16 cellular contexts compared by ENCODE assay signal in genomic region chr16:9002042-9002441, GRCh38. TPM values are rescaled to one million over a fixed set of nuclear protein-coding genes. Genes with fewer than 3 reads are reported as not detected.
DNase-seq lines count a peak whose midpoint lies in the region; ATAC-seq and TF ChIP-seq lines count a peak whose summit lies in the region.
"Had no signal": no experiment of that assay in that cellular context is flagged by ENCODE, and none has a peak within 500 bp of the region (broad histone marks: within the 10 kb centered on the region; RNA-seq: fewer than 3 reads in every experiment).

No MANE protein-coding gene starts in this region.

- TF ChIP-seq CTCF in nephron progenitor cell (IDR thresholded peaks at IDR 0.05) (no peak), osteocyte (IDR thresholded peaks at IDR 0.05) (no peak)

- H3K36me3 Mint-ChIP-seq in activated CD4-positive, alpha-beta T cell treated with anti-CD3 and anti-CD28 coated beads, Interleukin-2, amount 10 ng/mL, durations not matched to agents 24 days and 14 days (ENCODE audit: low read depth), result no peaks in the 10 kb centered on the region
- H3K36me3 Mint-ChIP-seq in activated CD4-positive, alpha-beta T cell treated with anti-CD3 and anti-CD28 coated beads, Interleukin-2, amount 10 ng/mL, durations not matched to agents 7 days and 5 days (ENCODE audit: low read depth), result no peaks in the 10 kb centered on the region
- no peaks in the 10 kb centered on the region for H3K36me3 Mint-ChIP-seq in activated CD4-positive, alpha-beta memory T cell treated with anti-CD3 and anti-CD28 coated beads, Interleukin-2, amount 10 ng/mL, durations not matched to agents 7 days and 5 days (ENCODE audit: low read depth)
- H3K36me3 Mint-ChIP-seq in nephron progenitor cell (ENCODE audit: low read depth) (no peaks in the 10 kb centered on the region), osteocyte (ENCODE audit: unreplicated experiment) (no peaks in the 10 kb centered on the region)

- DNase-seq in activated CD4-positive, alpha-beta T cell treated with anti-CD3 and anti-CD28 coated beads, Interleukin-2, amount 10 ng/mL, durations not matched to agents 24 days and 14 days, result peak; percentile 54
- DNase-seq in activated CD4-positive, alpha-beta T cell treated with anti-CD3 and anti-CD28 coated beads, Interleukin-2, amount 10 ng/mL, durations not matched to agents 7 days and 5 days, result no peak
- DNase-seq in stimulated activated naive CD8-positive, alpha-beta T cell treated with anti-CD3 and anti-CD28 coated beads, Interleukin-15, Interleukin-2, amounts not matched to agents 100 U/mL and 50 U/mL, for 24 hours, result no peak
- DNase-seq in stimulated activated naive CD8-positive, alpha-beta T cell treated with anti-CD3 and anti-CD28 coated beads, Interleukin-15, amount 100 ng/mL, for 72 hours, result no peak
- DNase-seq in activated CD4-positive, alpha-beta memory T cell treated with anti-CD3 and anti-CD28 coated beads, Interleukin-2, amount 10 ng/mL, durations not matched to agents 7 days and 5 days, result peak; percentile 21
- DNase-seq in nephron progenitor cell (no peak), NCI-H187 treated with DMSO at 0.1 percent for 48 hours (lab: John Stamatoyannopoulos, UW) (no peak), osteocyte (ENCODE audit: extremely low spot score, unreplicated experiment) (no peak)
- DNase-seq: AML-193; Caco-2; CD4-positive, alpha-beta T cell; DMS153; DMS79; GDM1; GOT3 had no signal

- peak; percentile 32 for ATAC-seq in stimulated activated naive CD8-positive, alpha-beta T cell treated with anti-CD3 and anti-CD28 coated beads, Interleukin-15, Interleukin-2, amounts not matched to agents 100 U/mL and 50 U/mL, for 24 hours
- ATAC-seq in stimulated activated naive CD8-positive, alpha-beta T cell treated with anti-CD3 and anti-CD28 coated beads, Interleukin-15, amount 100 ng/mL, for 72 hours, result no peak
- ATAC-seq: A549 had no signal

- H3K9me3 Mint-ChIP-seq in activated CD4-positive, alpha-beta T cell treated with anti-CD3 and anti-CD28 coated beads, Interleukin-2, amount 10 ng/mL, durations not matched to agents 24 days and 14 days, result no peaks in the 10 kb centered on the region
- no peaks in the 10 kb centered on the region for H3K9me3 Mint-ChIP-seq in activated CD4-positive, alpha-beta T cell treated with anti-CD3 and anti-CD28 coated beads, Interleukin-2, amount 10 ng/mL, durations not matched to agents 7 days and 5 days
- H3K9me3 Mint-ChIP-seq in stimulated activated naive CD8-positive, alpha-beta T cell treated with anti-CD3 and anti-CD28 coated beads, Interleukin-15, amount 100 ng/mL, for 72 hours, result no peaks in the 10 kb centered on the region
- no peaks in the 10 kb centered on the region for H3K9me3 Mint-ChIP-seq in activated CD4-positive, alpha-beta memory T cell treated with anti-CD3 and anti-CD28 coated beads, Interleukin-2, amount 10 ng/mL, durations not matched to agents 7 days and 5 days
- no peaks in the 10 kb centered on the region for H3K9me3 Mint-ChIP-seq in nephron progenitor cell
- H3K9me3 Mint-ChIP-seq in osteocyte (ENCODE audit: unreplicated experiment), result no peaks in the 10 kb centered on the region
- H3K9me3 Mint-ChIP-seq: CD4-positive, alpha-beta T cell had no signal

- no peaks in the 10 kb centered on the region for H3K4me1 Mint-ChIP-seq in activated CD4-positive, alpha-beta T cell treated with anti-CD3 and anti-CD28 coated beads, Interleukin-2, amount 10 ng/mL, durations not matched to agents 24 days and 14 days
- peaks cover 3% of the 10 kb centered on the region for H3K4me1 Mint-ChIP-seq in activated CD4-positive, alpha-beta T cell treated with anti-CD3 and anti-CD28 coated beads, Interleukin-2, amount 10 ng/mL, durations not matched to agents 7 days and 5 days
- no peaks in the 10 kb centered on the region for H3K4me1 Mint-ChIP-seq in stimulated activated naive CD8-positive, alpha-beta T cell treated with anti-CD3 and anti-CD28 coated beads, Interleukin-15, amount 100 ng/mL, for 72 hours
- peaks cover 2% of the 10 kb centered on the region for H3K4me1 Mint-ChIP-seq in activated CD4-positive, alpha-beta memory T cell treated with anti-CD3 and anti-CD28 coated beads, Interleukin-2, amount 10 ng/mL, durations not matched to agents 7 days and 5 days
- H3K4me1 Mint-ChIP-seq in nephron progenitor cell (peaks cover 9% of the 10 kb centered on the region), osteocyte (ENCODE audit: unreplicated experiment) (no peaks in the 10 kb centered on the region)

- POLR2A ChIA-PET in activated CD4-positive, alpha-beta T cell treated with anti-CD3 and anti-CD28 coated beads, Interleukin-2, amount 10 ng/mL, durations not matched to agents 7 days and 5 days (lab: Charles Lee), result no interaction called here
- POLR2A ChIA-PET in activated CD4-positive, alpha-beta memory T cell treated with anti-CD3 and anti-CD28 coated beads, Interleukin-2, amount 10 ng/mL, durations not matched to agents 7 days and 5 days (lab: Charles Lee), result no interaction called here

- intact Hi-C loops in activated CD4-positive, alpha-beta T cell treated with anti-CD3 and anti-CD28 coated beads, Interleukin-2, amount 10 ng/mL, durations not matched to agents 24 days and 14 days (cut with micrococcal nuclease), result no loop called here

- CTCF ChIA-PET in activated CD4-positive, alpha-beta T cell treated with anti-CD3 and anti-CD28 coated beads, Interleukin-2, amount 10 ng/mL, durations not matched to agents 7 days and 5 days (lab: Charles Lee), result interaction anchor here (0.7 to 0.9 kb wide), 2 partner anchors 11 to 38 kb away, joined by 3 read pairs; partner anchors contain the start of gene USP7
- CTCF ChIA-PET in activated CD4-positive, alpha-beta memory T cell treated with anti-CD3 and anti-CD28 coated beads, Interleukin-2, amount 10 ng/mL, durations not matched to agents 7 days and 5 days (lab: Charles Lee), result no interaction called here

- H3K27me3 Mint-ChIP-seq in activated CD4-positive, alpha-beta T cell treated with anti-CD3 and anti-CD28 coated beads, Interleukin-2, amount 10 ng/mL, durations not matched to agents 24 days and 14 days, result peaks cover 2% of the 10 kb centered on the region
- peaks cover 3% of the 10 kb centered on the region for H3K27me3 Mint-ChIP-seq in activated CD4-positive, alpha-beta T cell treated with anti-CD3 and anti-CD28 coated beads, Interleukin-2, amount 10 ng/mL, durations not matched to agents 7 days and 5 days
- peaks cover 2% of the 10 kb centered on the region for H3K27me3 Mint-ChIP-seq in stimulated activated naive CD8-positive, alpha-beta T cell treated with anti-CD3 and anti-CD28 coated beads, Interleukin-15, amount 100 ng/mL, for 72 hours
- H3K27me3 Mint-ChIP-seq in activated CD4-positive, alpha-beta memory T cell treated with anti-CD3 and anti-CD28 coated beads, Interleukin-2, amount 10 ng/mL, durations not matched to agents 7 days and 5 days, result peaks cover 3% of the 10 kb centered on the region
- peaks cover 7% of the 10 kb centered on the region for H3K27me3 Mint-ChIP-seq in nephron progenitor cell (ENCODE audit: low read depth, poor library complexity)
- no peaks in the 10 kb centered on the region for H3K27me3 Mint-ChIP-seq in osteocyte (ENCODE audit: unreplicated experiment)

- no peak overlapping the region for H3K4me3 Mint-ChIP-seq in activated CD4-positive, alpha-beta T cell treated with anti-CD3 and anti-CD28 coated beads, Interleukin-2, amount 10 ng/mL, durations not matched to agents 24 days and 14 days
- no peak overlapping the region for H3K4me3 Mint-ChIP-seq in activated CD4-positive, alpha-beta T cell treated with anti-CD3 and anti-CD28 coated beads, Interleukin-2, amount 10 ng/mL, durations not matched to agents 7 days and 5 days
- no peak overlapping the region for H3K4me3 Mint-ChIP-seq in stimulated activated naive CD8-positive, alpha-beta T cell treated with anti-CD3 and anti-CD28 coated beads, Interleukin-15, amount 100 ng/mL, for 72 hours
- no peak overlapping the region for H3K4me3 Mint-ChIP-seq in activated CD4-positive, alpha-beta memory T cell treated with anti-CD3 and anti-CD28 coated beads, Interleukin-2, amount 10 ng/mL, durations not matched to agents 7 days and 5 days
- H3K4me3 Mint-ChIP-seq in nephron progenitor cell (no peak overlapping the region), osteocyte (ENCODE audit: unreplicated experiment) (no peak overlapping the region)
- H3K4me3 Mint-ChIP-seq: CD4-positive, alpha-beta T cell had no signal

- no peak overlapping the region for H3K27ac Mint-ChIP-seq in activated CD4-positive, alpha-beta T cell treated with anti-CD3 and anti-CD28 coated beads, Interleukin-2, amount 10 ng/mL, durations not matched to agents 24 days and 14 days
- no peak overlapping the region for H3K27ac Mint-ChIP-seq in activated CD4-positive, alpha-beta T cell treated with anti-CD3 and anti-CD28 coated beads, Interleukin-2, amount 10 ng/mL, durations not matched to agents 7 days and 5 days
- no peak overlapping the region for H3K27ac Mint-ChIP-seq in stimulated activated naive CD8-positive, alpha-beta T cell treated with anti-CD3 and anti-CD28 coated beads, Interleukin-15, amount 100 ng/mL, for 72 hours
- H3K27ac Mint-ChIP-seq in activated CD4-positive, alpha-beta memory T cell treated with anti-CD3 and anti-CD28 coated beads, Interleukin-2, amount 10 ng/mL, durations not matched to agents 7 days and 5 days, result no peak overlapping the region
- H3K27ac Mint-ChIP-seq in nephron progenitor cell, result peak overlapping the region; percentile 31
- H3K27ac Mint-ChIP-seq in osteocyte (ENCODE audit: unreplicated experiment), result no peak overlapping the region
- H3K27ac Mint-ChIP-seq: CD4-positive, alpha-beta T cell had no signal

RNA-seq across cellular contexts. Expression of gene USP7, which starts 38.3 kb away (rescaled TPM):
- 180 and 186 TPM in 2 replicates for total RNA-seq in activated CD4-positive, alpha-beta T cell treated with anti-CD3 and anti-CD28 coated beads, Interleukin-2, amount 10 ng/mL, durations not matched to agents 24 days and 14 days
- 100 to 1,000 TPM; 157 to 160 TPM for total RNA-seq in activated CD4-positive, alpha-beta T cell treated with anti-CD3 and anti-CD28 coated beads, Interleukin-2, amount 10 ng/mL, durations not matched to agents 7 days and 5 days
- 100 to 1,000 TPM; 162 to 166 TPM for total RNA-seq in activated CD4-positive, alpha-beta memory T cell treated with anti-CD3 and anti-CD28 coated beads, Interleukin-2, amount 10 ng/mL, durations not matched to agents 7 days and 5 days
- total RNA-seq in osteocyte, result 81.6 and 88.2 TPM in 2 replicates

Comparison
In these comparisons a context has a peak if more than half of its experiments do, and no peak if none do; other contexts are left out.
1. DNase-seq: peak in activated CD4-positive, alpha-beta T cell treated with anti-CD3 and anti-CD28 coated beads, Interleukin-2, amount 10 ng/mL, durations not matched to agents 24 days and 14 days (single experiment) and activated CD4-positive, alpha-beta memory T cell treated with anti-CD3 and anti-CD28 coated beads, Interleukin-2, amount 10 ng/mL, durations not matched to agents 7 days and 5 days (single experiment); none in activated CD4-positive, alpha-beta T cell treated with anti-CD3 and anti-CD28 coated beads, Interleukin-2, amount 10 ng/mL, durations not matched to agents 7 days and 5 days (single experiment), stimulated activated naive CD8-positive, alpha-beta T cell treated with anti-CD3 and anti-CD28 coated beads, Interleukin-15, Interleukin-2, amounts not matched to agents 100 U/mL and 50 U/mL, for 24 hours (single experiment), stimulated activated naive CD8-positive, alpha-beta T cell treated with anti-CD3 and anti-CD28 coated beads, Interleukin-15, amount 100 ng/mL, for 72 hours (0 of 2), nephron progenitor cell (single experiment), NCI-H187 treated with DMSO at 0.1 percent for 48 hours (single experiment) and osteocyte (single experiment).